8 cellular contexts compared by ENCODE assay signal in genomic region chr17:79777844-79778503, GRCh38. TPM values are rescaled to one million over a fixed set of nuclear protein-coding genes. Genes with fewer than 3 reads are reported as not detected.
DNase-seq lines count a peak whose midpoint lies in the region; ATAC-seq and TF ChIP-seq lines count a peak whose summit lies in the region.

TSS of gene CBX2 (plus strand) at chr17:79778148. CDS start at chr17:79778236, 88 bp downstream.

- peak within 1 kb of the TSS; percentile 74 for H3K4me2 ChIP-seq in fibroblast of lung (ENCODE audit: extremely low read depth, insufficient read depth, low read length)

- peak within 1 kb of the TSS; percentile 96 for H3K4me3 Mint-ChIP-seq in activated T-cell treated with anti-CD3 and anti-CD28 coated beads, Interleukin-2, amount 50 U/mL, for 72 hours
- peak within 1 kb of the TSS; percentile 91 for H3K4me3 Mint-ChIP-seq in natural killer cell

- no peaks in the 10 kb centered on the region for H4K20me1 ChIP-seq in fibroblast of lung (ENCODE audit: control insufficient read depth, extremely low read depth, insufficient read depth, low read length)

- no peak within 1 kb of the TSS for H3K27ac ChIP-seq in fibroblast of lung (ENCODE audit: insufficient read depth, low read length)

- peak within 1 kb of the TSS; percentile 82 for H3K27ac Mint-ChIP-seq in activated T-cell treated with anti-CD3 and anti-CD28 coated beads, Interleukin-2, amount 50 U/mL, for 72 hours
- peak within 1 kb of the TSS; percentile 69 to 84 for H3K27ac Mint-ChIP-seq in natural killer cell

- H3K79me2 ChIP-seq in fibroblast of lung (ENCODE audit: control insufficient read depth, insufficient read depth, low read length) = no peaks in the 10 kb centered on the region

- peak within 1 kb of the TSS; percentile 55 for H2AFZ ChIP-seq in fibroblast of lung (ENCODE audit: low read length)

- peak within 1 kb of the TSS; percentile 13 for H3K9ac ChIP-seq in fibroblast of lung (ENCODE audit: insufficient read depth, low read length)

- H3K36me3 ChIP-seq in fibroblast of lung (ENCODE audit: control insufficient read depth, insufficient read depth, low read length) = peaks cover 1% of the 10 kb centered on the region

- peaks cover 0 to 3% of the 10 kb centered on the region in 2 donors for H3K36me3 Mint-ChIP-seq in activated T-cell treated with anti-CD3 and anti-CD28 coated beads, Interleukin-2, amount 50 U/mL, for 72 hours (ENCODE audit: insufficient read depth in 2 of 2)
- no peaks in the 10 kb centered on the region for H3K36me3 Mint-ChIP-seq in natural killer cell

- H3K9me3 ChIP-seq in fibroblast of lung (ENCODE audit: control insufficient read depth, insufficient read depth, low read depth, low read length) = no peaks in the 10 kb centered on the region

- in situ Hi-C loops in ACHN (cut with HindIII; ENCODE audit: low pct_ligation_motif_present, low pct_unique_long_range_greater_than_20kb, low sequenced_read_pairs) = no loop called here

- DNase-seq in ACHN (peak; percentile 76), fibroblast of lung (ENCODE audit: low read depth in 2 of 2) (peak; percentile 55), natural killer cell (peak; percentile 78)
- peak; percentile 89 to 91 for DNase-seq in activated T-cell treated with anti-CD3 and anti-CD28 coated beads, Interleukin-2, amount 50 U/mL, for 72 hours
- DNase-seq in stimulated activated naive CD4-positive, alpha-beta T cell (lab: John Stamatoyannopoulos, UW) = peak; percentile 31 to 79 (median 70)

- peaks cover 2% of the 10 kb centered on the region for H3K4me1 ChIP-seq in fibroblast of lung (ENCODE audit: control insufficient read depth, extremely low read depth, insufficient read depth, low read length)

- peak within 1 kb of the TSS; percentile 46 to 62 (median 54) for H3K4me3 ChIP-seq in fibroblast of lung (replicated peaks in 1 of 4; ENCODE audit: control extremely low read depth in 1 of 4, insufficient read depth in 1 of 4, low read depth in 3 of 4, low read length in 4 of 4)

- intact Hi-C loops in natural killer cell (cut with micrococcal nuclease) = no loop called here

- H3K27me3 Mint-ChIP-seq in activated T-cell treated with anti-CD3 and anti-CD28 coated beads, Interleukin-2, amount 50 U/mL, for 72 hours (ENCODE audit: low read depth) = peaks cover 79% of the 10 kb centered on the region
- peaks cover 64 to 73% of the 10 kb centered on the region in 2 donors for H3K27me3 Mint-ChIP-seq in natural killer cell (ENCODE audit: low read depth in 2 of 2)

- H3K4me1 Mint-ChIP-seq in activated T-cell treated with anti-CD3 and anti-CD28 coated beads, Interleukin-2, amount 50 U/mL, for 72 hours (ENCODE audit: low read depth) = peaks cover 43% of the 10 kb centered on the region
- peaks cover 13% of the 10 kb centered on the region in 2 donors for H3K4me1 Mint-ChIP-seq in natural killer cell

- peaks cover 38% of the 10 kb centered on the region for H3K27me3 ChIP-seq in fibroblast of lung (ENCODE audit: control insufficient read depth, insufficient read depth, low read length)

- no peak for TF ChIP-seq CTCF in fibroblast of lung (conservative IDR thresholded peaks at IDR 0.05 in 1 of 2, IDR thresholded peaks at IDR 0.05 in 1 of 2; ENCODE audit: low read depth in 1 of 2, low read length in 2 of 2)
- no peak for TF ChIP-seq CTCF in natural killer cell (IDR thresholded peaks at IDR 0.05)

- peak; percentile 73 for ATAC-seq in GM18867 (IDR thresholded peaks at IDR 0.05; ENCODE audit: unreplicated experiment)
- ATAC-seq in HG03521 (IDR thresholded peaks at IDR 0.05; ENCODE audit: unreplicated experiment) = peak; percentile 74
- peak; percentile 87 to 89 for ATAC-seq in activated T-cell treated with anti-CD3 and anti-CD28 coated beads, Interleukin-2, amount 50 U/mL, for 72 hours (replicated peaks in 1 of 2)
- ATAC-seq in natural killer cell = peak; percentile 88 to 95 (median 92)

- H3K9me3 Mint-ChIP-seq in activated T-cell treated with anti-CD3 and anti-CD28 coated beads, Interleukin-2, amount 50 U/mL, for 72 hours = no peaks in the 10 kb centered on the region
- H3K9me3 Mint-ChIP-seq in natural killer cell = no peaks in the 10 kb centered on the region

TF ChIP-seq in PFSK-1, 5 proteins besides CTCF, POLR2A, EP300 and RAD21:
- TF ChIP-seq TAF1 (IDR thresholded peaks at IDR 0.05; ENCODE audit: borderline replicate concordance, insufficient read depth, low read length) (no peak), REST (IDR thresholded peaks at IDR 0.05; ENCODE audit: insufficient read depth in 1 of 2, low read depth in 2 of 2, low read length in 2 of 2) (no peak), FOXP2 (optimal IDR thresholded peaks at IDR 0.05; ENCODE audit: borderline replicate concordance, extremely low read depth, extremely low read length, insufficient read depth) (peak; percentile 27), POLR2AphosphoS5 (IDR thresholded peaks at IDR 0.05; ENCODE audit: low read depth, low read length) (no peak), SIN3A (IDR thresholded peaks at IDR 0.05; ENCODE audit: borderline replicate concordance, insufficient read depth, low read length) (no peak)

RNA-seq across cellular contexts. Expression of gene CBX2, which starts in this region (rescaled TPM):
- 9.7 TPM for polyA plus RNA-seq in PFSK-1 (2012; ENCODE audit: insufficient read length, low read depth)
- total RNA-seq in activated T-cell treated with anti-CD3 and anti-CD28 coated beads, Interleukin-2, amount 50 U/mL, for 72 hours = 1 to 10 TPM; 2.4 to 5.6 TPM
- total RNA-seq in fibroblast of lung = 0.83 and 1.3 TPM in 2 replicates
- 0.77 and 1.3 TPM in 2 replicates for polyA plus RNA-seq in fibroblast of lung
- 0.91 and 2.2 TPM in 2 replicates for polyA plus RNA-seq in fibroblast of lung (2012)
- 0.35 and 3.1 TPM in 2 replicates for polyA minus RNA-seq in fibroblast of lung (ENCODE audit: low replicate concordance)
- 1 to 10 TPM in 1 of 3 donors, under 1 TPM in 1, not detected in 1; 0.18 to 1.3 TPM for total RNA-seq in natural killer cell
